23 cellular contexts compared by ENCODE assay signal in genomic region chr4:169158046-169158445, GRCh38.
"Had no signal": no experiment of that assay in that cellular context is flagged by ENCODE, and none has a peak within 500 bp of the region (broad histone marks: within the 10 kb centered on the region; RNA-seq: fewer than 3 reads in every experiment).

No MANE protein-coding gene starts in this region.

- H3K9me3 Mint-ChIP-seq: activated CD8-positive, alpha-beta T cell treated with anti-CD3 and anti-CD28 coated beads for 36 hours; activated naive CD4-positive, alpha-beta T cell treated with anti-CD3 and anti-CD28 coated beads for 36 hours had no signal

- H3K36me3 Mint-ChIP-seq: activated naive CD8-positive, alpha-beta T cell had no signal

- H3K27me3 ChIP-seq: brain microvascular endothelial cell, cardiac muscle cell had no signal

- H3K27ac ChIP-seq: cardiac muscle cell had no signal

- H3K36me3 ChIP-seq: cardiac muscle cell had no signal

- DNase-seq: activated CD4-positive, alpha-beta T cell treated with anti-CD3 and anti-CD28 coated beads for 4 hours; activated CD8-positive, alpha-beta memory T cell treated with anti-CD3 and anti-CD28 coated beads, Interleukin-2, amount 50 U/mL, for 48 hours; activated CD8-positive, alpha-beta T cell treated with anti-CD3 and anti-CD28 coated beads for 36 hours; activated effector memory CD4-positive, alpha-beta T cell treated with anti-CD3 and anti-CD28 coated beads, Interleukin-2, amount 50 U/mL, for 16 hours; activated naive CD4-positive, alpha-beta T cell treated with anti-CD3 and anti-CD28 coated beads for 36 hours; activated T-cell treated with anti-CD3 and anti-CD28 coated beads, Interleukin-2, amount 50 U/mL, for 1 hour; amygdala; brain microvascular endothelial cell; Kasumi-1; KBM-7; NCI-H1105 treated with DMSO at 0.1 percent for 48 hours; NCI-H1436 treated with DMSO at 0.1 percent for 48 hours; NCI-H187; NCI-H2081; NCI-H510A treated with DMSO at 0.1 percent for 48 hours; NCI-H69; NK-92 treated with Interleukin-12 subunit alpha and Interleukin-12 subunit beta, amount 100 ng/mL, for 24 hours; SHP77 treated with DMSO at 0.1 percent for 48 hours; T-helper 17 cell; T-helper 9 cell had no signal

- H3K27ac Mint-ChIP-seq: activated CD8-positive, alpha-beta T cell treated with anti-CD3 and anti-CD28 coated beads for 36 hours; activated naive CD4-positive, alpha-beta T cell treated with anti-CD3 and anti-CD28 coated beads for 36 hours; activated naive CD8-positive, alpha-beta T cell; T-helper 17 cell had no signal

- FAIRE-seq: RCC 7860 had no signal

- H3K4me3 Mint-ChIP-seq: activated CD8-positive, alpha-beta T cell treated with anti-CD3 and anti-CD28 coated beads for 36 hours; activated naive CD4-positive, alpha-beta T cell treated with anti-CD3 and anti-CD28 coated beads for 36 hours; activated naive CD8-positive, alpha-beta T cell; T-helper 17 cell had no signal

- H3K4me3 ChIP-seq: cardiac muscle cell had no signal

- H3K4me1 Mint-ChIP-seq: T-helper 17 cell had no signal
